Comparison of ENCODE assay signal across 22 cellular contexts in the genomic region with DNA sequence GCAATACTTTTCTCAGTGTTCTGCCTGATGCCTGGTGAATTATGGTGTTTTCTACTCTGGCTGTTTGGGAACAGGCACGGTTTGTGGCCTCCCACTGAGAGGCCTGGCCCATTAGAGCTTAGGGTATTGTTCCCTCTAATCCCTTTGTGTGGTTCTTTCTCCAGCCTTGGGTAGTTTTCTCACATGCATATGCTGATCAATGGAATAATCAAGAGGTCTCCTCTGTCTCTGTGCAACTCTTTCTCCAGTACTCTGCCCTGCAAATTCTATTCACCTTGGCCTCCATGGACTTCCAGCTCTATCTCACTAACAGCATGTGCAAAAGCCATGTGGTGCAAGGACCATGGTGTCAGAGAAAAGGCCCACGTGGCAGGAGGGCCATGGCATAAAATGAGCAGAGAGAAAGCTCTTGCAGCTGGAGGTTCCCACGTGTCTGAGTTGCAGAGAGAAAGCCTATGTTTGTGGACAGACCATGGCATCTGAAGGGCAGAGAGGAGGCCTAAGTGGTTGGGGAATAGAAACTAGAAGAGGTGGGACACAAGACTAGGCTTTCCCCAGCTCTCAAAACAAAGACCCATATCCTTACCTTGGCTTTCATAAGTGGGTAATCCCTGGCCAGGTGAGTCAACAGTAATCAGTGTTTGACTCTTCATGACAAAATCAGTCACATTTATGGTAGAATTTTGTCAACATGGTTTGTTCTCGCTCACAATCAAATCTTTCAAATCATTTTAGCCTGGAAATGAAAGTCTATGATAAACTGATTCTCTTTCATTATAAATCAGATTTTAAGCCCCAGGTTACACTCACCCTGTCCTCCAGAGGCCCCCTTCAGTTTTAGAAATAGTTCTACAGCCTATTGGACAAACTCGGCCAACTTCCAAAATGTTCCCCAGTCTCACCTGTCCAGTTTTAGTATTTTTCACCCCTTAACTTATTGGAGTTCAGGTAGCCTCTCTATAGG. TPM values are rescaled to one million over a fixed set of nuclear protein-coding genes. Genes with fewer than 3 reads are reported as not detected.
DNase-seq lines count a peak whose midpoint lies in the region; ATAC-seq and TF ChIP-seq lines count a peak whose summit lies in the region.
"Had no signal": no experiment of that assay in that cellular context is flagged by ENCODE, and none has a peak within 500 bp of the region (broad histone marks: within the 10 kb centered on the region; RNA-seq: fewer than 3 reads in every experiment).

No MANE protein-coding gene starts in this region.

- H3K18ac ChIP-seq in neuronal stem cell (ENCODE audit: low read length) = no peak overlapping the region

- H3K9ac ChIP-seq in NT2/D1 (ENCODE audit: insufficient read length, low read depth) (peak overlapping the region; percentile 3), neuronal stem cell (ENCODE audit: low read depth, low read length, poor library complexity) (no peak overlapping the region)

- H3K14ac ChIP-seq in neuronal stem cell (ENCODE audit: low read length) = no peak overlapping the region

- no peak overlapping the region for H3K27ac Mint-ChIP-seq in activated CD4-positive, alpha-beta T cell treated with anti-CD3 and anti-CD28 coated beads for 36 hours
- no peak overlapping the region for H3K27ac Mint-ChIP-seq in activated CD4-positive, alpha-beta T cell treated with anti-CD3 and anti-CD28 coated beads, Interleukin-2, amount 10 ng/mL, durations not matched to agents 7 days and 5 days
- H3K27ac Mint-ChIP-seq in GM23338 = no peak overlapping the region
- H3K27ac Mint-ChIP-seq: T-helper 17 cell had no signal

- H4K8ac ChIP-seq in neuronal stem cell (ENCODE audit: low read depth, low read length) = no peak overlapping the region

- intact Hi-C loops in activated CD4-positive, alpha-beta T cell treated with anti-CD3 and anti-CD28 coated beads for 36 hours (cut with DNase I, micrococcal nuclease) = loop anchor here in 1 of 2 experiments (10.0 kb wide), 2 partner anchors 647 to 1107 kb away; partner anchors contain the start of gene TCTN3

- POLR2A ChIA-PET in activated CD4-positive, alpha-beta T cell treated with anti-CD3 and anti-CD28 coated beads for 36 hours (lab: Charles Lee) = interaction anchor here (0.5 to 0.8 kb wide), 3 partner anchors 20 to 662 kb away, joined by 3 to 4 read pairs (median 3); no protein-coding TSS in a partner anchor
- POLR2A ChIA-PET in activated CD4-positive, alpha-beta T cell treated with anti-CD3 and anti-CD28 coated beads, Interleukin-2, amount 10 ng/mL, durations not matched to agents 7 days and 5 days (lab: Charles Lee) = no interaction called here

- H3K4me1 Mint-ChIP-seq in activated CD4-positive, alpha-beta T cell treated with anti-CD3 and anti-CD28 coated beads for 36 hours = peaks cover 9% of the 10 kb centered on the region
- no peaks in the 10 kb centered on the region for H3K4me1 Mint-ChIP-seq in activated CD4-positive, alpha-beta T cell treated with anti-CD3 and anti-CD28 coated beads, Interleukin-2, amount 10 ng/mL, durations not matched to agents 7 days and 5 days
- peaks cover 41% of the 10 kb centered on the region for H3K4me1 Mint-ChIP-seq in GM23338

- peak; percentile 86 for ATAC-seq in activated CD4-positive, alpha-beta T cell treated with anti-CD3 and anti-CD28 coated beads for 36 hours
- peak; percentile 73 for ATAC-seq in GM23338
- ATAC-seq: K562, T-helper 17 cell had no signal

- peaks cover 12% of the 10 kb centered on the region for H3K27me3 Mint-ChIP-seq in activated CD4-positive, alpha-beta T cell treated with anti-CD3 and anti-CD28 coated beads for 36 hours
- H3K27me3 Mint-ChIP-seq in activated CD4-positive, alpha-beta T cell treated with anti-CD3 and anti-CD28 coated beads, Interleukin-2, amount 10 ng/mL, durations not matched to agents 7 days and 5 days = peaks cover 21% of the 10 kb centered on the region
- peaks cover 10% of the 10 kb centered on the region for H3K27me3 Mint-ChIP-seq in GM23338 (ENCODE audit: insufficient read depth, low read depth, poor library complexity)

- no peak overlapping the region for H2BK12ac ChIP-seq in neuronal stem cell (ENCODE audit: low read length)

- no peak overlapping the region for H2AK5ac ChIP-seq in neuronal stem cell (ENCODE audit: low read depth, low read length)

- H3K23ac ChIP-seq in neuronal stem cell (ENCODE audit: low read depth, low read length, poor library complexity) = no peak overlapping the region

- peaks cover 11% of the 10 kb centered on the region for H3K9me3 ChIP-seq in NT2/D1 (ENCODE audit: insufficient read depth, low read length)
- peaks cover 0 to 2% of the 10 kb centered on the region in 2 donors for H3K9me3 ChIP-seq in neuronal stem cell (replicated peaks in 1 of 2; ENCODE audit: control insufficient read depth in 2 of 2, insufficient read depth in 1 of 2, low read depth in 1 of 2, low read length in 2 of 2)
- H3K9me3 ChIP-seq in MG63 = peaks cover 5% of the 10 kb centered on the region

- H3K4ac ChIP-seq in neuronal stem cell (ENCODE audit: low read length) = no peak overlapping the region

- no peaks in the 10 kb centered on the region for H4K20me1 ChIP-seq in GM23338 (replicated peaks; ENCODE audit: insufficient read depth)

- H4K91ac ChIP-seq in neuronal stem cell (ENCODE audit: low read depth, low read length, poor library complexity) = no peak overlapping the region

- H3K4me1 ChIP-seq in GM23338 (ENCODE audit: insufficient read depth) (peaks cover 13% of the 10 kb centered on the region), NT2/D1 (ENCODE audit: insufficient read depth, insufficient read length) (no peaks in the 10 kb centered on the region), neuronal stem cell (ENCODE audit: control insufficient read depth in 2 of 2, insufficient read depth in 1 of 2, low read depth in 1 of 2, low read length in 2 of 2) (peaks cover 0 to 7% of the 10 kb centered on the region in 2 donors)
- H3K4me1 ChIP-seq: tibial nerve had no signal

- no peak overlapping the region for H3K27ac ChIP-seq in GM23338 (ENCODE audit: low read depth)
- H3K27ac ChIP-seq in neuronal stem cell (replicated peaks; ENCODE audit: low read length) = peak overlapping the region; percentile 38
- H3K27ac ChIP-seq: C4-2B, tibial nerve had no signal

- H3K36me3 Mint-ChIP-seq in activated CD4-positive, alpha-beta T cell treated with anti-CD3 and anti-CD28 coated beads for 36 hours (ENCODE audit: low read depth) = no peaks in the 10 kb centered on the region
- H3K36me3 Mint-ChIP-seq in activated CD4-positive, alpha-beta T cell treated with anti-CD3 and anti-CD28 coated beads, Interleukin-2, amount 10 ng/mL, durations not matched to agents 7 days and 5 days (ENCODE audit: low read depth) = peaks cover 6% of the 10 kb centered on the region
- peaks cover 22% of the 10 kb centered on the region for H3K36me3 Mint-ChIP-seq in GM23338 (ENCODE audit: low read depth)

- no peak for TF ChIP-seq CTCF in GM23338 (conservative IDR thresholded peaks at IDR 0.05; ENCODE audit: low read depth in 2 of 2)

- H3K36me3 ChIP-seq in GM23338 (ENCODE audit: insufficient read depth) (no peaks in the 10 kb centered on the region), NT2/D1 (ENCODE audit: insufficient read depth, insufficient read length, low read length) (no peaks in the 10 kb centered on the region), neuronal stem cell (replicated peaks in 1 of 2; ENCODE audit: control insufficient read depth in 2 of 2, insufficient read depth in 2 of 2, low read length in 2 of 2) (no peaks in the 10 kb centered on the region), MG63 (no peaks in the 10 kb centered on the region)
- H3K36me3 ChIP-seq: tibial nerve had no signal

- H3K27me3 ChIP-seq in GM23338 (ENCODE audit: insufficient read depth) (no peaks in the 10 kb centered on the region), NT2/D1 (ENCODE audit: insufficient read depth, insufficient read length) (no peaks in the 10 kb centered on the region), neuronal stem cell (ENCODE audit: control insufficient read depth in 3 of 3, insufficient read depth in 3 of 3, low read depth in 1 of 3, low read length in 3 of 3) (peaks cover 0 to 9% (median 0%) of the 10 kb centered on the region in 3 experiments), MG63 (peaks cover 3% of the 10 kb centered on the region; the same call in 1 of the 2 replicates)
- H3K27me3 ChIP-seq: tibial nerve had no signal

- H2BK5ac ChIP-seq in neuronal stem cell (ENCODE audit: low read length) = no peak overlapping the region

- no peaks in the 10 kb centered on the region for H3K9me3 Mint-ChIP-seq in activated CD4-positive, alpha-beta T cell treated with anti-CD3 and anti-CD28 coated beads for 36 hours (ENCODE audit: low read depth)
- peaks cover 8% of the 10 kb centered on the region for H3K9me3 Mint-ChIP-seq in activated CD4-positive, alpha-beta T cell treated with anti-CD3 and anti-CD28 coated beads, Interleukin-2, amount 10 ng/mL, durations not matched to agents 7 days and 5 days
- H3K9me3 Mint-ChIP-seq in GM23338 = peaks cover 13% of the 10 kb centered on the region

- peak overlapping the region; percentile 4; the same call in 1 of the 2 replicates for H2AFZ ChIP-seq in GM23338
- H2AFZ ChIP-seq in neuronal stem cell (ENCODE audit: low read length) = no peak overlapping the region

- DNase-seq in activated CD4-positive, alpha-beta T cell treated with anti-CD3 and anti-CD28 coated beads for 36 hours = peak; percentile 18
- no peak for DNase-seq in activated CD4-positive, alpha-beta T cell treated with anti-CD3 and anti-CD28 coated beads, Interleukin-2, amount 10 ng/mL, durations not matched to agents 7 days and 5 days
- DNase-seq in GM23338 (ENCODE audit: low spot score) (peak; percentile 31), NT2/D1 (ENCODE audit: low read depth, low spot score) (peak; percentile 78), neuronal stem cell (ENCODE audit: low spot score) (peak; percentile 33), NCI-H1092 treated with DMSO at 0.1 percent for 48 hours (lab: John Stamatoyannopoulos, UW) (no peak), cerebellar cortex (ENCODE audit: low spot score) (no peak), MG63 (no peak)
- DNase-seq: anterior cingulate cortex, DMS79, GOT3, NCI-H1092, NCI-H226, SIG-M5, T-helper 17 cell had no signal

- H3K79me2 ChIP-seq in GM23338 (replicated peaks; ENCODE audit: insufficient read depth) = no peaks in the 10 kb centered on the region

- H3K79me1 ChIP-seq in neuronal stem cell (ENCODE audit: low read depth, low read length) = no peaks in the 10 kb centered on the region

- H2BK15ac ChIP-seq in neuronal stem cell (ENCODE audit: low read length) = no peak overlapping the region

- H2BK120ac ChIP-seq in neuronal stem cell (ENCODE audit: low read depth, low read length) = no peak overlapping the region

- no peak overlapping the region for H3K4me3 Mint-ChIP-seq in activated CD4-positive, alpha-beta T cell treated with anti-CD3 and anti-CD28 coated beads for 36 hours
- H3K4me3 Mint-ChIP-seq in activated CD4-positive, alpha-beta T cell treated with anti-CD3 and anti-CD28 coated beads, Interleukin-2, amount 10 ng/mL, durations not matched to agents 7 days and 5 days = no peak overlapping the region
- no peak overlapping the region for H3K4me3 Mint-ChIP-seq in GM23338
- H3K4me3 Mint-ChIP-seq: T-helper 17 cell had no signal

- CTCF ChIA-PET in activated CD4-positive, alpha-beta T cell treated with anti-CD3 and anti-CD28 coated beads for 36 hours (lab: Charles Lee) = interaction anchor here (0.7 to 5.4 kb wide), 18 partner anchors 9 to 648 kb away, joined by 3 to 60 read pairs (median 3); partner anchors contain the start of gene TCTN3
- CTCF ChIA-PET in activated CD4-positive, alpha-beta T cell treated with anti-CD3 and anti-CD28 coated beads, Interleukin-2, amount 10 ng/mL, durations not matched to agents 7 days and 5 days (lab: Charles Lee) = no interaction called here

- WGBS in neuronal stem cell (ENCODE audit: extremely low coverage in 2 of 2, insufficient read length in 2 of 2, insufficient replicate concordance in 1 of 2), 2 donors = no CpG with 5 or more reads among the region's 5 CpGs

- H3F3A ChIP-seq in GM23338 (replicated peaks; ENCODE audit: low read depth) = no peaks in the 10 kb centered on the region

- H3K4me3 ChIP-seq in GM23338 = no peak overlapping the region
- no peak overlapping the region for H3K4me3 ChIP-seq in NT2/D1 (ENCODE audit: insufficient read length, low read depth)
- H3K4me3 ChIP-seq in neuronal stem cell (ENCODE audit: low read length in 2 of 2) = no peak overlapping the region
- H3K4me3 ChIP-seq in MG63 = no peak overlapping the region
- H3K4me3 ChIP-seq: K562, tibial nerve had no signal

- peaks cover 4% of the 10 kb centered on the region; the same call in 1 of the 2 replicates for H3K9me2 ChIP-seq in GM23338 (ENCODE audit: insufficient read depth)

- H3K4me2 ChIP-seq in GM23338 (no peak overlapping the region), neuronal stem cell (ENCODE audit: insufficient read depth, low read length, poor library complexity, severe bottlenecking) (no peak overlapping the region)

RNA-seq across cellular contexts. Expression of gene OPALIN, which starts 17.3 kb away (rescaled TPM):
- not detected for total RNA-seq in activated CD4-positive, alpha-beta T cell treated with anti-CD3 and anti-CD28 coated beads for 36 hours
- not detected for total RNA-seq in activated CD4-positive, alpha-beta T cell treated with anti-CD3 and anti-CD28 coated beads, Interleukin-2, amount 10 ng/mL, durations not matched to agents 7 days and 5 days
- total RNA-seq in GM23338 (2014; rRNA removed; shearing (Covaris generic)) = not detected in 2 replicates
- polyA plus RNA-seq in GM23338 (2016; fragmentation: Nextera tagmentation; extraction: Ambion mirVana) = not detected in 2 replicates
- not detected for polyA plus RNA-seq in neuronal stem cell (2013, experiment 1 of 2)
- not detected for polyA plus RNA-seq in neuronal stem cell (2013, experiment 2 of 2)
- total RNA-seq in MG63 (2014; rRNA removed; shearing (Covaris generic); ENCODE audit: low replicate concordance) = not detected in 2 replicates
- total RNA-seq: A172, epithelial cell of proximal tubule, K562, T-helper 17 cell, tibial nerve had no signal
- polyA plus RNA-seq: K562, neural cell had no signal

RNA-seq across cellular contexts. Expression of gene DNTT, which starts 37.3 kb away (rescaled TPM):
- total RNA-seq in activated CD4-positive, alpha-beta T cell treated with anti-CD3 and anti-CD28 coated beads for 36 hours = not detected
- not detected for total RNA-seq in activated CD4-positive, alpha-beta T cell treated with anti-CD3 and anti-CD28 coated beads, Interleukin-2, amount 10 ng/mL, durations not matched to agents 7 days and 5 days
- not detected in 2 replicates for total RNA-seq in GM23338 (2014; rRNA removed; shearing (Covaris generic))
- polyA plus RNA-seq in GM23338 (2016; fragmentation: Nextera tagmentation; extraction: Ambion mirVana) = not detected in 2 replicates
- polyA plus RNA-seq in neuronal stem cell (2013, experiment 1 of 2) = not detected
- not detected for polyA plus RNA-seq in neuronal stem cell (2013, experiment 2 of 2)
- not detected in 2 replicates for total RNA-seq in MG63 (2014; rRNA removed; shearing (Covaris generic); ENCODE audit: low replicate concordance)
- total RNA-seq: A172, epithelial cell of proximal tubule, K562, renal cortical epithelial cell, T-helper 17 cell, tibial nerve had no signal
- polyA plus RNA-seq: K562, neural cell had no signal

Comparison
In these comparisons a context has a peak if more than half of its experiments do, and no peak if none do; other contexts are left out.
1. DNase-seq: peak in activated CD4-positive, alpha-beta T cell treated with anti-CD3 and anti-CD28 coated beads for 36 hours (single experiment), GM23338 (single experiment), NT2/D1 (single experiment) and neuronal stem cell (single experiment); none in activated CD4-positive, alpha-beta T cell treated with anti-CD3 and anti-CD28 coated beads, Interleukin-2, amount 10 ng/mL, durations not matched to agents 7 days and 5 days (single experiment), NCI-H1092 treated with DMSO at 0.1 percent for 48 hours (single experiment), cerebellar cortex (single experiment) and MG63 (single experiment).